22 cellular contexts compared by ENCODE assay signal in genomic region chr20:37328149-37328945, GRCh38. TPM values are rescaled to one million over a fixed set of nuclear protein-coding genes. Genes with fewer than 3 reads are reported as not detected.
DNase-seq lines count a peak whose midpoint lies in the region; ATAC-seq, FAIRE-seq and TF ChIP-seq lines count a peak whose summit lies in the region.
"Had no signal": no experiment of that assay in that cellular context is flagged by ENCODE, and none has a peak within 500 bp of the region (broad histone marks: within the 10 kb centered on the region; RNA-seq: fewer than 3 reads in every experiment).

No MANE protein-coding gene starts in this region.

- no peak overlapping the region for H3K14ac ChIP-seq in mesenchymal stem cell (ENCODE audit: low read length in 2 of 2)

- no peaks in the 10 kb centered on the region for H3K9me3 Mint-ChIP-seq in astrocyte (ENCODE audit: unreplicated experiment)
- H3K9me3 Mint-ChIP-seq: naive B cell had no signal

- H3K27ac Mint-ChIP-seq in astrocyte (ENCODE audit: unreplicated experiment): no peak overlapping the region

- no peak overlapping the region for H3K27ac ChIP-seq in astrocyte (ENCODE audit: low read depth, low read length)
- H3K27ac ChIP-seq in mesenchymal stem cell (ENCODE audit: low read length, poor library complexity, severe bottlenecking): no peak overlapping the region
- H3K27ac ChIP-seq in smooth muscle cell (ENCODE audit: low read depth): peak overlapping the region; percentile 58
- H3K27ac ChIP-seq: foreskin keratinocyte, psoas muscle, SK-N-MC had no signal

- H2BK12ac ChIP-seq in mesenchymal stem cell (ENCODE audit: low read length in 2 of 2): peak overlapping the region; percentile 42 to 89

- no peaks in the 10 kb centered on the region for H3K27me3 ChIP-seq in astrocyte (ENCODE audit: insufficient read depth, low read length)
- H3K27me3 ChIP-seq in mesenchymal stem cell (ENCODE audit: control insufficient read depth in 1 of 2, insufficient read depth in 1 of 2, low read length in 2 of 2): no peaks in the 10 kb centered on the region
- H3K27me3 ChIP-seq in smooth muscle cell (ENCODE audit: low read depth): no peaks in the 10 kb centered on the region
- H3K27me3 ChIP-seq: foreskin keratinocyte had no signal

- peaks cover 5% of the 10 kb centered on the region for H3F3A ChIP-seq in smooth muscle cell (ENCODE audit: low read depth)

- peak overlapping the region; percentile 65 for H2BK15ac ChIP-seq in mesenchymal stem cell (ENCODE audit: low read depth, poor library complexity, severe bottlenecking)

- no peaks in the 10 kb centered on the region for H3K79me1 ChIP-seq in mesenchymal stem cell (replicated peaks; ENCODE audit: low read length, poor library complexity, severe bottlenecking)

- H3K4me3 ChIP-seq in astrocyte (ENCODE audit: insufficient read depth, low read depth, low read length) (no peak overlapping the region), mesenchymal stem cell (ENCODE audit: insufficient read depth in 1 of 2, low read depth in 1 of 2, low read length in 2 of 2) (peak overlapping the region in 1 of 2 experiments; percentile 43), smooth muscle cell (no peak overlapping the region)
- H3K4me3 ChIP-seq: psoas muscle, SK-N-MC had no signal

- H3K23ac ChIP-seq in mesenchymal stem cell (ENCODE audit: low read length in 2 of 2): no peak overlapping the region

- peaks cover 3% of the 10 kb centered on the region for H3K4me1 Mint-ChIP-seq in astrocyte (ENCODE audit: low read depth, unreplicated experiment)

- peak overlapping the region; percentile 21 for H2BK120ac ChIP-seq in mesenchymal stem cell (ENCODE audit: low read depth, low read length)

- H4K20me1 ChIP-seq in astrocyte (ENCODE audit: insufficient read depth, low read length): no peaks in the 10 kb centered on the region
- H4K20me1 ChIP-seq in smooth muscle cell (ENCODE audit: low read depth): no peaks in the 10 kb centered on the region

- no peak overlapping the region for H2AK5ac ChIP-seq in mesenchymal stem cell (ENCODE audit: low read length, severe bottlenecking)

- 93% methylated on average over 14 of the region's 14 CpGs for WGBS in mesenchymal stem cell
- 94% methylated on average over 14 of the region's 14 CpGs for WGBS in smooth muscle cell (ENCODE audit: low lambda C conversion rate)

- H3K4me2 ChIP-seq in astrocyte (ENCODE audit: low read length) (no peak overlapping the region), mesenchymal stem cell (ENCODE audit: low read length, poor library complexity, severe bottlenecking) (no peak overlapping the region), smooth muscle cell (peak overlapping the region; percentile 50)

- no peak for ATAC-seq in GM21526 (IDR thresholded peaks at IDR 0.05; ENCODE audit: low FRiP score, unreplicated experiment)
- ATAC-seq: foreskin keratinocyte; stimulated activated naive CD8-positive, alpha-beta T cell treated with anti-CD3 and anti-CD28 coated beads, Interleukin-15, Interleukin-2, amounts not matched to agents 100 U/mL and 50 U/mL, for 24 hours had no signal

- peak overlapping the region; percentile 52 for H2AFZ ChIP-seq in astrocyte (ENCODE audit: low read depth, low read length)
- no peak overlapping the region for H2AFZ ChIP-seq in mesenchymal stem cell (ENCODE audit: low read depth, low read length)
- H2AFZ ChIP-seq in smooth muscle cell (ENCODE audit: low read depth): peak overlapping the region; percentile 88

- H3K36me3 Mint-ChIP-seq in astrocyte (ENCODE audit: low read depth, unreplicated experiment): no peaks in the 10 kb centered on the region
- H3K36me3 Mint-ChIP-seq: naive B cell had no signal

- peak overlapping the region in 1 of 2 experiments; percentile 29 for H3K4ac ChIP-seq in mesenchymal stem cell (ENCODE audit: low read depth in 1 of 2, low read length in 2 of 2)

- H4K91ac ChIP-seq in mesenchymal stem cell (ENCODE audit: low read length): peak overlapping the region; percentile 84

- H3K9me3 ChIP-seq in astrocyte (ENCODE audit: insufficient read depth, low read depth, low read length) (no peaks in the 10 kb centered on the region), mesenchymal stem cell (ENCODE audit: control insufficient read depth, low read length) (no peaks in the 10 kb centered on the region), smooth muscle cell (replicated peaks; ENCODE audit: low read depth) (no peaks in the 10 kb centered on the region)
- H3K9me3 ChIP-seq: psoas muscle had no signal

- peaks cover 4% of the 10 kb centered on the region for H3K4me1 ChIP-seq in astrocyte (ENCODE audit: insufficient read depth, low read length)
- peaks cover 6% of the 10 kb centered on the region for H3K4me1 ChIP-seq in mesenchymal stem cell (ENCODE audit: control insufficient read depth, insufficient read depth, low read depth, low read length)
- H3K4me1 ChIP-seq in smooth muscle cell (ENCODE audit: low read depth): peaks cover 3% of the 10 kb centered on the region
- H3K4me1 ChIP-seq: psoas muscle had no signal

- DNase-seq in GM13976 (ENCODE audit: low spot score) (peak; percentile 8), astrocyte (ENCODE audit: low read depth) (no peak), mesenchymal stem cell (no peak), smooth muscle cell (lab: John Stamatoyannopoulos, UW; ENCODE audit: unreplicated experiment) (no peak), NCI-H1694 treated with DMSO at 0.1 percent for 48 hours (lab: John Stamatoyannopoulos, UW) (no peak), activated gamma-delta T cell (lab: John Stamatoyannopoulos, UW) (no peak)
- DNase-seq in activated T-cell treated with anti-CD3 and anti-CD28 coated beads, Interleukin-2, amount 50 U/mL, for 48 hours: no peak
- DNase-seq: activated CD4-positive, alpha-beta T cell treated with anti-CD3 and anti-CD28 coated beads for 1 hour; activated gamma-delta T cell treated with Interleukin-2 at 50 U/mL for 16 hours; amygdala; cerebellar nuclear complex; foreskin keratinocyte; naive B cell; NCI-H2081; NCI-H510A; stimulated activated CD4-positive, alpha-beta T cell treated with anti-CD3 and anti-CD28 coated beads, Interleukin-15, amount 100 ng/mL, for 24 hours; stimulated activated naive CD8-positive, alpha-beta T cell treated with anti-CD3 and anti-CD28 coated beads, Interleukin-15, Interleukin-2, amounts not matched to agents 100 U/mL and 50 U/mL, for 24 hours; T-helper 9 cell had no signal

- no peak overlapping the region for H3K4me3 Mint-ChIP-seq in astrocyte (ENCODE audit: unreplicated experiment)
- H3K4me3 Mint-ChIP-seq: naive B cell had no signal

- TF ChIP-seq CTCF in GM13976 (IDR thresholded peaks at IDR 0.05; ENCODE audit: borderline replicate concordance, control extremely low read depth, extremely low read depth, insufficient read depth, missing control alignments) (no peak), astrocyte (IDR thresholded peaks at IDR 0.05; ENCODE audit: insufficient read depth, low read depth, low read length) (no peak), smooth muscle cell (IDR thresholded peaks at IDR 0.05; ENCODE audit: borderline replicate concordance, insufficient read depth, poor library complexity, severe bottlenecking) (no peak)

- peak overlapping the region; percentile 70 for H4K8ac ChIP-seq in mesenchymal stem cell (ENCODE audit: low read length)

- no peaks in the 10 kb centered on the region for H3K36me3 ChIP-seq in astrocyte (ENCODE audit: insufficient read depth, low read length)
- no peaks in the 10 kb centered on the region for H3K36me3 ChIP-seq in mesenchymal stem cell (ENCODE audit: control insufficient read depth in 1 of 2, insufficient read depth in 2 of 2, low read depth in 1 of 2, low read length in 2 of 2)
- H3K36me3 ChIP-seq in smooth muscle cell (ENCODE audit: low read depth): no peaks in the 10 kb centered on the region

- peaks cover 2% of the 10 kb centered on the region for H3K27me3 Mint-ChIP-seq in astrocyte (ENCODE audit: low read depth, unreplicated experiment)
- H3K27me3 Mint-ChIP-seq: naive B cell had no signal

- in situ Hi-C loops in GM13976 (cut with MboI; ENCODE audit: low sequenced_read_pairs, unreplicated experiment): no loop called here

- peak overlapping the region; percentile 44 to 76 for H3K18ac ChIP-seq in mesenchymal stem cell (ENCODE audit: low read depth in 1 of 2, low read length in 2 of 2)

- no peaks in the 10 kb centered on the region for H3K79me2 ChIP-seq in astrocyte (ENCODE audit: insufficient read depth, low read length)
- H3K79me2 ChIP-seq in smooth muscle cell (ENCODE audit: low read depth): no peaks in the 10 kb centered on the region

- H2BK5ac ChIP-seq in mesenchymal stem cell (ENCODE audit: low read depth, low read length, poor library complexity, severe bottlenecking): no peak overlapping the region

- FAIRE-seq in astrocyte (lab: Jason Lieb, UNC): no peak
- FAIRE-seq: GM19239 had no signal

- H3K9ac ChIP-seq in astrocyte (ENCODE audit: low read length): peak overlapping the region; percentile 27
- peak overlapping the region; percentile 85 for H3K9ac ChIP-seq in mesenchymal stem cell (ENCODE audit: low read length)
- H3K9ac ChIP-seq in smooth muscle cell (ENCODE audit: low read depth): no peak overlapping the region

RNA-seq across cellular contexts. Expression of gene SRC, which starts 17.6 kb away (rescaled TPM):
- 33.4 and 33.7 TPM in 2 replicates for total RNA-seq in astrocyte
- 9.6 TPM for polyA plus RNA-seq in mesenchymal stem cell (2013, experiment 1 of 2)
- 8.0 TPM for polyA plus RNA-seq in mesenchymal stem cell (2013, experiment 2 of 2)
- 26.7 and 36.5 TPM in 2 replicates for total RNA-seq in smooth muscle cell
- 26.0 and 47.7 TPM in 2 replicates for polyA plus RNA-seq in smooth muscle cell

RNA-seq across cellular contexts. Expression of gene MANBAL, which starts 38.9 kb away (rescaled TPM):
- total RNA-seq in astrocyte (39.4 and 41.2 TPM in 2 replicates), smooth muscle cell (28.1 and 33.7 TPM in 2 replicates)
- 53.0 TPM for polyA plus RNA-seq in mesenchymal stem cell (2013, experiment 1 of 2)
- 53.3 TPM for polyA plus RNA-seq in mesenchymal stem cell (2013, experiment 2 of 2)
- 86.2 and 89.0 TPM in 2 replicates for polyA plus RNA-seq in smooth muscle cell
